ENCODE assay signal across 34 cellular contexts in genomic region chr4:35167385-35167784, GRCh38.
A peak's percentile ranks its signal among the peaks of the same experiment; 100 is the strongest.
DNase-seq lines count a peak whose midpoint lies in the region; ATAC-seq, FAIRE-seq and TF ChIP-seq lines count a peak whose summit lies in the region.
"Had no signal": no experiment of that assay in that cellular context is flagged by ENCODE, and none has a peak within 500 bp of the region (broad histone marks: within the 10 kb centered on the region; RNA-seq: fewer than 3 reads in every experiment).

No MANE protein-coding gene starts in this region.

- no peaks in the 10 kb centered on the region for H3K79me2 ChIP-seq in neural cell (replicated peaks; ENCODE audit: insufficient read depth, low read length)

- H4K20me1 ChIP-seq in neural cell (ENCODE audit: insufficient read depth), result no peaks in the 10 kb centered on the region
- H4K20me1 ChIP-seq: BLaER1; BLaER1 treated with 17β-estradiol and CSF1 and Interleukin-3, amounts not matched to agents 10 nM and 100 nM had no signal

- H3K9ac ChIP-seq in neural cell (ENCODE audit: low read length), result no peak overlapping the region
- H3K9ac ChIP-seq: BLaER1; BLaER1 treated with 17β-estradiol and CSF1 and Interleukin-3, amounts not matched to agents 10 nM and 100 nM had no signal

- DNase-seq in D721Med (ENCODE audit: insufficient read length, low spot score) (no peak), NCI-H524 treated with DMSO at 0.1 percent for 48 hours (lab: John Stamatoyannopoulos, UW) (peak; percentile 6), cerebellar cortex (ENCODE audit: low spot score) (peak; percentile 2), NCI-H1694 treated with DMSO at 0.1 percent for 48 hours (lab: John Stamatoyannopoulos, UW) (no peak), RKO (ENCODE audit: low spot score) (no peak)
- DNase-seq in stimulated activated CD4-positive, alpha-beta T cell treated with anti-CD3 and anti-CD28 coated beads, Interleukin-4, amount 100 ng/mL, for 24 hours, result no peak
- DNase-seq: 8988T; ACHN; AML-193; BE2C; C1 segment of cervical spinal cord; Caco-2; Calu3; CD4-positive, alpha-beta memory T cell; CD4-positive, alpha-beta T cell; CD4-positive, CD25-positive, alpha-beta regulatory T cell; CD8-positive, alpha-beta memory T cell; CD8-positive, alpha-beta T cell; COR-L47; DMS 273 treated with DMSO at 0.1 percent for 48 hours; DMS153; DMS53; DMS79; DMS79 treated with DMSO at 0.1 percent for 48 hours; DND-41; EL had no signal

- H3K36me3 ChIP-seq in neural cell (ENCODE audit: insufficient read depth, low read length), result no peaks in the 10 kb centered on the region
- H3K36me3 ChIP-seq: BE2C; BLaER1; BLaER1 treated with 17β-estradiol and CSF1 and Interleukin-3, amounts not matched to agents 10 nM and 100 nM had no signal

- TF ChIP-seq EP300 in neural cell (conservative IDR thresholded peaks at IDR 0.05; ENCODE audit: poor library complexity, severe bottlenecking), result peak; percentile 94

- no peak for TF ChIP-seq CTCF in D721Med (IDR thresholded peaks at IDR 0.05; ENCODE audit: insufficient read depth, missing control alignments)
- TF ChIP-seq CTCF in neural cell (IDR thresholded peaks at IDR 0.05; ENCODE audit: poor library complexity, severe bottlenecking), result no peak

- no peaks in the 10 kb centered on the region for H3K27me3 ChIP-seq in neural cell (ENCODE audit: insufficient read depth, low read depth, low read length)
- H3K27me3 ChIP-seq: BE2C; BLaER1; BLaER1 treated with 17β-estradiol and CSF1 and Interleukin-3, amounts not matched to agents 10 nM and 100 nM had no signal

- H3K9me3 ChIP-seq in neural cell (ENCODE audit: low read length), result no peaks in the 10 kb centered on the region
- H3K9me3 ChIP-seq: A549; BE2C; BLaER1; BLaER1 treated with 17β-estradiol and CSF1 and Interleukin-3, amounts not matched to agents 10 nM and 100 nM; Caco-2 had no signal

- no peaks in the 10 kb centered on the region for H3F3A ChIP-seq in neural cell (ENCODE audit: insufficient read depth, low read length, poor library complexity, severe bottlenecking)

- FAIRE-seq in D721Med (lab: Jason Lieb, UNC), result peak; percentile 6
- FAIRE-seq: A204.1, A549 had no signal

- H3K4me3 ChIP-seq in neural cell (ENCODE audit: low read length), result no peak overlapping the region
- H3K4me3 ChIP-seq: A549; BLaER1; BLaER1 treated with 17β-estradiol and CSF1 and Interleukin-3, amounts not matched to agents 10 nM and 100 nM had no signal

- no peak overlapping the region for H3K27ac ChIP-seq in neural cell (ENCODE audit: low read length)
- H3K27ac ChIP-seq: 22Rv1; A549; BLaER1; BLaER1 treated with 17β-estradiol and CSF1 and Interleukin-3, amounts not matched to agents 10 nM and 100 nM; C4-2B had no signal

- no peak overlapping the region for H3K4me2 ChIP-seq in neural cell (ENCODE audit: low read length)
- H3K4me2 ChIP-seq: A549; BLaER1; BLaER1 treated with 17β-estradiol and CSF1 and Interleukin-3, amounts not matched to agents 10 nM and 100 nM had no signal

- H3K9me2 ChIP-seq in neural cell (ENCODE audit: insufficient read depth, low read length), result no peaks in the 10 kb centered on the region

- TF ChIP-seq RAD21 in neural cell (conservative IDR thresholded peaks at IDR 0.05), result no peak

- no peak overlapping the region for H2AFZ ChIP-seq in neural cell (ENCODE audit: low read depth, low read length)

- no peak for ATAC-seq in HG03108 (IDR thresholded peaks at IDR 0.05; ENCODE audit: unreplicated experiment)
- ATAC-seq: A549; CD8-positive, alpha-beta T cell had no signal

TF ChIP-seq in neural cell, 6 proteins besides CTCF, POLR2A, EP300 and RAD21:
- TF ChIP-seq SMC3 (conservative IDR thresholded peaks at IDR 0.05; ENCODE audit: poor library complexity) (no peak), MXI1 (conservative IDR thresholded peaks at IDR 0.05; ENCODE audit: poor library complexity, severe bottlenecking) (no peak), EZH2 (IDR thresholded peaks at IDR 0.05; ENCODE audit: borderline replicate concordance, insufficient read depth, low read length, poor library complexity, severe bottlenecking) (no peak), POLR2AphosphoS5 (IDR thresholded peaks at IDR 0.05) (peak; percentile 51), REST (IDR thresholded peaks at IDR 0.05; ENCODE audit: borderline replicate concordance) (peak; percentile 62), TAF1 (IDR thresholded peaks at IDR 0.05; ENCODE audit: low read depth) (no peak)

Comparison
In these comparisons a context has a peak if more than half of its experiments do, and no peak if none do; other contexts are left out.
1. DNase-seq: peak in NCI-H524 treated with DMSO at 0.1 percent for 48 hours (single experiment) and cerebellar cortex (single experiment); none in D721Med (single experiment), NCI-H1694 treated with DMSO at 0.1 percent for 48 hours (single experiment), RKO (single experiment) and stimulated activated CD4-positive, alpha-beta T cell treated with anti-CD3 and anti-CD28 coated beads, Interleukin-4, amount 100 ng/mL, for 24 hours (single experiment).